In the genomic region with DNA sequence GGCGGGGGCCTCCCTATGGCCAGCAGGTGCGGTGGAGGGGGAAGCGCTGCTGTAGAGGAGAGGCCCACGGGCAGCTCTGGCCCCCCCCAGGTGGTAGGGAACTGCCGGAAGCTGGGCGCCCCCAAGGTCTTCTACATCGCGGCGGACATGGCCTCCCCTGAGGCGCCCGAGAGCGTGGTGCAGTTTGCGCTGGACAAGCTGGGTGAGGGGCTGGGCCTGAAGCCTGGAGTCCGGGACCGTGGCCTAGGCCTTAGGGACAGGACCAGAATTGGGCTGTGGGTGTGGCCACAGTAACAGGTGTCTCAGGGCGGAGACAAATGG, we compare ENCODE assay signal across 1 cellular context.
TF ChIP-seq lines count a peak whose summit lies in the region.

No MANE protein-coding gene starts in this region.

TF ChIP-seq in liver, 16 proteins besides CTCF, POLR2A, EP300 and RAD21 (continued from another document):
- TF ChIP-seq, protein P1, sequence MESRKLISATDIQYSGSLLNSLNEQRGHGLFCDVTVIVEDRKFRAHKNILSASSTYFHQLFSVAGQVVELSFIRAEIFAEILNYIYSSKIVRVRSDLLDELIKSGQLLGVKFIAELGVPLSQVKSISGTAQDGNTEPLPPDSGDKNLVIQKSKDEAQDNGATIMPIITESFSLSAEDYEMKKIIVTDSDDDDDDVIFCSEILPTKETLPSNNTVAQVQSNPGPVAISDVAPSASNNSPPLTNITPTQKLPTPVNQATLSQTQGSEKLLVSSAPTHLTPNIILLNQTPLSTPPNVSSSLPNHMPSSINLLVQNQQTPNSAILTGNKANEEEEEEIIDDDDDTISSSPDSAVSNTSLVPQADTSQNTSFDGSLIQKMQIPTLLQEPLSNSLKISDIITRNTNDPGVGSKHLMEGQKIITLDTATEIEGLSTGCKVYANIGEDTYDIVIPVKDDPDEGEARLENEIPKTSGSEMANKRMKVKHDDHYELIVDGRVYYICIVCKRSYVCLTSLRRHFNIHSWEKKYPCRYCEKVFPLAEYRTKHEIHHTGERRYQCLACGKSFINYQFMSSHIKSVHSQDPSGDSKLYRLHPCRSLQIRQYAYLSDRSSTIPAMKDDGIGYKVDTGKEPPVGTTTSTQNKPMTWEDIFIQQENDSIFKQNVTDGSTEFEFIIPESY (IDR thresholded peaks at IDR 0.05), result no peak
- TF ChIP-seq GABPA (IDR thresholded peaks at IDR 0.05 in 1 of 2, conservative IDR thresholded peaks at IDR 0.05 in 1 of 2) (no peak), RXRA (IDR thresholded peaks at IDR 0.05) (no peak), SP1 (IDR thresholded peaks at IDR 0.05) (no peak)
